Comparison of ENCODE assay signal across 8 cellular contexts in the genomic region with DNA sequence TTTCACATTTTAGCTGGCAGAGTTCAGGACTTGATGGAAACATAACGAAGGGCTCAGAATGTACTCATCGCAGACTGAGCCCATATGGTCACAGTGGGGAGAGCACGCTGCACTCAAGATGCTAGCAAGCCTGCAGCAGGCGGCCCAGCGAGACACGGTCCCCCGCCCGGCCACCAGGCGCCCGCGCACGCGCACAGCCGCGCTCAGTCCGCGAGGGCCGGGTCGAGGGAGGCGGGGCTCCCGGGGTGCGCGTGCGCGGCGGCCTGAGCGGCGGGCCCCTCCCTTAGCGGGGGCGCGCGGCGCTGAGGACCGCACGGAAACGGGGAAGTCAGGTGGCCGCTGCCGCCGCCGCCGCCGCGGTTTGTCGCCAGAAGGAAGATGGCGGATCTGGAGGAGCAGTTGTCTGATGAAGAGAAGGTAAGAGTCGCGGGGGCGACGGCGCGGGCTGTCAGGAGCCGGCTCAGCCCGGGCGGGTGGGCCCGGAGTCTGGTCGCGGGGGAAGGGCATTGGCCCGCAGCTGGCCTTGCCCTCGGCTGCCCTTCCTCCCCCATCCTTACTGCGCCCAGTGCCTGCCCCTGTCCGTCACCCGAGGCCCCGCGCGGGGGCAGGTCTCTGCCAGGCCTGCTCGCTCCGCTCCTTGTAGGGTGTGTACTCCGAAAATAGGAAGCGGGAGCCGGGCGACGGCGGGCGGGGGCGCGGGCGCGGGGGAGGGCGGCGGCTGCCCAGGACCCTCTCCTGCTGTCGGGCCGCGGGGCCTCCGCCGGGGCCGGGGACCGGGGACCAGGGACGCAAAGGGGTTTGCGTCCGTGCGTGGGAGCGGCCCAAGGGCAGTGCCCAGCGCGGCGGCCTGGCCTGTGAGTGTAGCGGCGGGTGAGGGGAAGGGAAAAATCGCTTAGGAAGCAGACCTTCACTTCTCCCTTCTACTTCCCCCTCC. TPM values are rescaled to one million over a fixed set of nuclear protein-coding genes. Genes with fewer than 3 reads are reported as not detected.
DNase-seq lines count a peak whose midpoint lies in the region; ATAC-seq and TF ChIP-seq lines count a peak whose summit lies in the region.

CAPZA2 (plus strand) TSS at position 354 of the 934 bp plus-strand sequence; CDS start at position 379, 25 bp downstream.

- DNase-seq in CD14-positive monocyte (ENCODE audit: low spot score) (peak; percentile 92), NCI-H526 treated with DMSO at 0.1 percent for 48 hours (lab: John Stamatoyannopoulos, UW) (peak; percentile 88), colonic mucosa (peak; percentile 93), left kidney (ENCODE audit: low read depth, low spot score) (peak; percentile 98)
- DNase-seq in activated CD4-positive, alpha-beta T cell treated with anti-CD3 and anti-CD28 coated beads, Interleukin-2, amount 10 ng/mL, durations not matched to agents 24 days and 14 days: peak; percentile 99
- peak; percentile 94 for DNase-seq in stimulated activated CD4-positive, alpha-beta T cell treated with anti-CD3 and anti-CD28 coated beads, Interleukin-1b, Interleukin-23, amount 100 ng/mL, for 48 hours

- peak within 1 kb of the TSS; percentile 70 to 98 for H3K9ac ChIP-seq in colonic mucosa (ENCODE audit: low read depth in 2 of 2, low read length in 2 of 2)

- TF ChIP-seq CTCF in CD14-positive monocyte (IDR thresholded peaks at IDR 0.05) (peak; percentile 51), colonic mucosa (IDR thresholded peaks at IDR 0.05) (no peak)

- H3K4me3 Mint-ChIP-seq in CD14-positive monocyte: peak within 1 kb of the TSS; percentile 98
- peak within 1 kb of the TSS; percentile 100 for H3K4me3 Mint-ChIP-seq in activated CD4-positive, alpha-beta T cell treated with anti-CD3 and anti-CD28 coated beads, Interleukin-2, amount 10 ng/mL, durations not matched to agents 24 days and 14 days

- peaks cover 0 to 5% (median 3%) of the 10 kb centered on the region in 3 donors for H3K27me3 Mint-ChIP-seq in CD14-positive monocyte (ENCODE audit: low read depth in 3 of 3)
- H3K27me3 Mint-ChIP-seq in activated CD4-positive, alpha-beta T cell treated with anti-CD3 and anti-CD28 coated beads, Interleukin-2, amount 10 ng/mL, durations not matched to agents 24 days and 14 days: peaks cover 8% of the 10 kb centered on the region

- H3K4me3 ChIP-seq in colonic mucosa: peak within 1 kb of the TSS; percentile 82

- intact Hi-C loops in CD14-positive monocyte (cut with micrococcal nuclease) (no loop called here), colonic mucosa (cut with DNase I) (loop anchor here (10.0 kb wide), 1 partner anchor 92 kb away; the partner anchor contains the start of gene ST7)
- intact Hi-C loops in activated CD4-positive, alpha-beta T cell treated with anti-CD3 and anti-CD28 coated beads, Interleukin-2, amount 10 ng/mL, durations not matched to agents 24 days and 14 days (cut with micrococcal nuclease): loop anchor here (1.0 to 5.0 kb wide), 8 partner anchors 12 to 1322 kb away; partner anchors contain the start of genes LSM8, MET, ST7 and TES

- no peaks in the 10 kb centered on the region for H3K9me3 ChIP-seq in colonic mucosa

- peak within 1 kb of the TSS; percentile 95 to 99 (median 97) for H3K27ac Mint-ChIP-seq in CD14-positive monocyte
- H3K27ac Mint-ChIP-seq in activated CD4-positive, alpha-beta T cell treated with anti-CD3 and anti-CD28 coated beads, Interleukin-2, amount 10 ng/mL, durations not matched to agents 24 days and 14 days: peak within 1 kb of the TSS; percentile 94

- no peaks in the 10 kb centered on the region for H3K4me1 ChIP-seq in colonic mucosa

- peaks cover 58% of the 10 kb centered on the region for H3K4me1 Mint-ChIP-seq in CD14-positive monocyte
- H3K4me1 Mint-ChIP-seq in activated CD4-positive, alpha-beta T cell treated with anti-CD3 and anti-CD28 coated beads, Interleukin-2, amount 10 ng/mL, durations not matched to agents 24 days and 14 days: peaks cover 30% of the 10 kb centered on the region

- no peaks in the 10 kb centered on the region for H3K9me3 Mint-ChIP-seq in CD14-positive monocyte
- H3K9me3 Mint-ChIP-seq in activated CD4-positive, alpha-beta T cell treated with anti-CD3 and anti-CD28 coated beads, Interleukin-2, amount 10 ng/mL, durations not matched to agents 24 days and 14 days: no peaks in the 10 kb centered on the region

- peak within 1 kb of the TSS; percentile 99 for H3K27ac ChIP-seq in colonic mucosa

- peaks cover 1 to 5% of the 10 kb centered on the region in 2 donors for H3K36me3 Mint-ChIP-seq in CD14-positive monocyte
- peaks cover 8% of the 10 kb centered on the region for H3K36me3 Mint-ChIP-seq in activated CD4-positive, alpha-beta T cell treated with anti-CD3 and anti-CD28 coated beads, Interleukin-2, amount 10 ng/mL, durations not matched to agents 24 days and 14 days (ENCODE audit: low read depth)

- no peaks in the 10 kb centered on the region for H3K27me3 ChIP-seq in colonic mucosa

- no peaks in the 10 kb centered on the region for H3K36me3 ChIP-seq in colonic mucosa

- ATAC-seq in GM19351 (IDR thresholded peaks at IDR 0.05; ENCODE audit: unreplicated experiment) (peak; percentile 87), HG03520 (IDR thresholded peaks at IDR 0.05; ENCODE audit: unreplicated experiment) (peak; percentile 91)

RNA-seq across cellular contexts. Expression of gene CAPZA2, which starts in this region (rescaled TPM):
- polyA plus RNA-seq in CD14-positive monocyte: 100 to 1,000 TPM; 672 to 807 TPM
- total RNA-seq in activated CD4-positive, alpha-beta T cell treated with anti-CD3 and anti-CD28 coated beads, Interleukin-2, amount 10 ng/mL, durations not matched to agents 24 days and 14 days: 154 and 158 TPM in 2 replicates
- total RNA-seq in colonic mucosa: 100 to 1,000 TPM; 186 to 323 TPM

Comparison
In these comparisons a context has a peak if more than half of its experiments do, and no peak if none do; other contexts are left out.
1. Peak in every context shown above with its lines: DNase-seq, ATAC-seq, H3K4me3 ChIP-seq and H3K27ac ChIP-seq.
2. intact Hi-C loops: an anchor here in activated CD4-positive, alpha-beta T cell treated with anti-CD3 and anti-CD28 coated beads, Interleukin-2, amount 10 ng/mL, durations not matched to agents 24 days and 14 days (1.0 to 5.0 kb wide) and colonic mucosa (10.0 kb wide); none called in CD14-positive monocyte.